ENCODE assay signal across 11 cellular contexts in genomic region chr19:7923295-7924191, GRCh38. TPM values are rescaled to one million over a fixed set of nuclear protein-coding genes. Genes with fewer than 3 reads are reported as not detected.
DNase-seq lines count a peak whose midpoint lies in the region; ATAC-seq and TF ChIP-seq lines count a peak whose summit lies in the region.
"Had no signal": no experiment of that assay in that cellular context is flagged by ENCODE, and none has a peak within 500 bp of the region (broad histone marks: within the 10 kb centered on the region; RNA-seq: fewer than 3 reads in every experiment).

No MANE protein-coding gene starts in this region.

- ATAC-seq in IMR-90 (ENCODE audit: low read depth) (no peak), HG03097 (IDR thresholded peaks at IDR 0.05; ENCODE audit: low FRiP score, unreplicated experiment) (no peak), GM19397 (IDR thresholded peaks at IDR 0.05; ENCODE audit: unreplicated experiment) (no peak)
- ATAC-seq: activated T-cell treated with anti-CD3 and anti-CD28 coated beads, Interleukin-2, amount 50 U/mL, for 72 hours had no signal

- POLR2A ChIA-PET in IMR-90 (lab: Charles Lee; ENCODE audit: unreplicated experiment): no interaction called here

- H3K27me3 ChIP-seq in IMR-90 (ENCODE audit: control insufficient read depth, insufficient read depth, low read length): no peaks in the 10 kb centered on the region

- H4K20me1 ChIP-seq in IMR-90 (ENCODE audit: insufficient read depth, low read length): peaks cover 18% of the 10 kb centered on the region

- H3K4me1 ChIP-seq in IMR-90 (ENCODE audit: control insufficient read depth, insufficient read depth, low read length): peaks cover 24% of the 10 kb centered on the region

- peaks cover 73% of the 10 kb centered on the region for H3K4me1 Mint-ChIP-seq in dendritic cell treated with granulocyte-macrophage colony-stimulating factor and Interleukin-4, amounts not matched to agents 40 ng/mL and 50 ng/mL, for 4 days (ENCODE audit: low read depth)
- H3K4me1 Mint-ChIP-seq in progenitor cell of endocrine pancreas (ENCODE audit: low read depth): peaks cover 15% of the 10 kb centered on the region

- dilution Hi-C loops in IMR-90 (cut with HindIII; ENCODE audit: low sequenced_read_pairs, unreplicated experiment): no loop called here

- no peaks in the 10 kb centered on the region for H3K9me3 ChIP-seq in IMR-90 (ENCODE audit: control insufficient read depth, insufficient read depth, low read length)
- H3K9me3 ChIP-seq: thoracic aorta had no signal

- no peak for TF ChIP-seq RAD21 in IMR-90 (IDR thresholded peaks at IDR 0.05; ENCODE audit: low read length)

- no peak overlapping the region for H3K56ac ChIP-seq in IMR-90 (ENCODE audit: extremely low read depth, insufficient read depth, low read length)

- H3K4me2 ChIP-seq in IMR-90 (ENCODE audit: low read depth, low read length): no peak overlapping the region

- peaks cover 7% of the 10 kb centered on the region; the same call in 1 of the 2 replicates for H3K36me3 ChIP-seq in IMR-90 (ENCODE audit: control insufficient read depth, insufficient read depth, low read length)

- no peak overlapping the region for H2BK120ac ChIP-seq in IMR-90 (ENCODE audit: low read depth, low read length)

- peaks cover 39% of the 10 kb centered on the region for H3K27me3 Mint-ChIP-seq in dendritic cell treated with granulocyte-macrophage colony-stimulating factor and Interleukin-4, amounts not matched to agents 40 ng/mL and 50 ng/mL, for 4 days
- peaks cover 4% of the 10 kb centered on the region for H3K27me3 Mint-ChIP-seq in progenitor cell of endocrine pancreas

- no peak for TF ChIP-seq POLR2A in IMR-90 (IDR thresholded peaks at IDR 0.05; ENCODE audit: low read depth, low read length)

- no peak overlapping the region for H3K4me3 Mint-ChIP-seq in dendritic cell treated with granulocyte-macrophage colony-stimulating factor and Interleukin-4, amounts not matched to agents 40 ng/mL and 50 ng/mL, for 4 days
- peak overlapping the region; percentile 31 for H3K4me3 Mint-ChIP-seq in progenitor cell of endocrine pancreas (ENCODE audit: low read depth)

- H3K27ac ChIP-seq in IMR-90 (ENCODE audit: insufficient read depth, low read length): no peak overlapping the region
- H3K27ac ChIP-seq: thoracic aorta had no signal

- H4K5ac ChIP-seq in IMR-90 (ENCODE audit: low read depth, low read length): no peak overlapping the region

- H3K79me1 ChIP-seq in IMR-90 (ENCODE audit: low read depth in 1 of 2, low read length in 2 of 2): peaks cover 2 to 33% of the 10 kb centered on the region in 2 experiments; a peak in 2 of 4 replicates

- no peaks in the 10 kb centered on the region for H3K9me3 Mint-ChIP-seq in dendritic cell treated with granulocyte-macrophage colony-stimulating factor and Interleukin-4, amounts not matched to agents 40 ng/mL and 50 ng/mL, for 4 days
- no peaks in the 10 kb centered on the region for H3K9me3 Mint-ChIP-seq in progenitor cell of endocrine pancreas (ENCODE audit: low read depth)
- H3K9me3 Mint-ChIP-seq: activated T-cell treated with anti-CD3 and anti-CD28 coated beads, Interleukin-2, amount 50 U/mL, for 72 hours had no signal

- no peak overlapping the region for H2BK20ac ChIP-seq in IMR-90 (ENCODE audit: low read depth, low read length)

- H4K8ac ChIP-seq in IMR-90 (ENCODE audit: low read depth in 2 of 2, low read length in 2 of 2): no peak overlapping the region

- H3K27ac Mint-ChIP-seq in dendritic cell treated with granulocyte-macrophage colony-stimulating factor and Interleukin-4, amounts not matched to agents 40 ng/mL and 50 ng/mL, for 4 days: peak overlapping the region; percentile 60
- peak overlapping the region; percentile 18 for H3K27ac Mint-ChIP-seq in progenitor cell of endocrine pancreas
- H3K27ac Mint-ChIP-seq: activated T-cell treated with anti-CD3 and anti-CD28 coated beads, Interleukin-2, amount 50 U/mL, for 72 hours had no signal

- no peak overlapping the region for H2AFZ ChIP-seq in IMR-90 (replicated peaks; ENCODE audit: low read length, poor library complexity)

- no peak overlapping the region for H2BK15ac ChIP-seq in IMR-90 (ENCODE audit: low read depth, low read length)

- WGBS in IMR-90 (ENCODE audit: extremely low coverage in 2 of 2, insufficient read length in 1 of 2), 2 experiments: 96% methylated on average over 7 of the region's 31 CpGs; no CpG with 5 or more reads in 1 of the 2 experiments

- no peak overlapping the region for H3K4me3 ChIP-seq in IMR-90 (ENCODE audit: insufficient read depth, low read depth, low read length)
- H3K4me3 ChIP-seq: thoracic aorta had no signal

- H3K4ac ChIP-seq in IMR-90 (ENCODE audit: low read depth, low read length): no peak overlapping the region

- peak overlapping the region; percentile 45 for H2AK9ac ChIP-seq in IMR-90 (replicated peaks; ENCODE audit: low read depth, low read length, poor library complexity)

- no peak overlapping the region for H3K14ac ChIP-seq in IMR-90 (replicated peaks; ENCODE audit: low read depth, low read length)

- H3K18ac ChIP-seq in IMR-90 (ENCODE audit: low read depth, low read length): no peak overlapping the region

- no peak for TF ChIP-seq CTCF in IMR-90 (conservative IDR thresholded peaks at IDR 0.05; ENCODE audit: low read depth, low read length)
- no peak for TF ChIP-seq CTCF in progenitor cell of endocrine pancreas (IDR thresholded peaks at IDR 0.05; ENCODE audit: unreplicated experiment)

- no peak overlapping the region for H2BK5ac ChIP-seq in IMR-90 (ENCODE audit: low read depth, low read length, poor library complexity, severe bottlenecking)

- H3K9ac ChIP-seq in IMR-90 (ENCODE audit: low read depth, low read length): no peak overlapping the region

- H4K91ac ChIP-seq in IMR-90 (ENCODE audit: insufficient read depth, low read depth, low read length): no peak overlapping the region

- in situ Hi-C loops in IMR-90 (cut with MboI; ENCODE audit: low sequenced_read_pairs): no loop called here

- peaks cover 52% of the 10 kb centered on the region for H3K36me3 Mint-ChIP-seq in dendritic cell treated with granulocyte-macrophage colony-stimulating factor and Interleukin-4, amounts not matched to agents 40 ng/mL and 50 ng/mL, for 4 days (ENCODE audit: low read depth)
- H3K36me3 Mint-ChIP-seq in progenitor cell of endocrine pancreas (ENCODE audit: insufficient read depth): peaks cover 4% of the 10 kb centered on the region

- intact Hi-C loops in IMR-90 (cut with micrococcal nuclease): no loop called here
- intact Hi-C loops in dendritic cell treated with granulocyte-macrophage colony-stimulating factor and Interleukin-4, amounts not matched to agents 40 ng/mL and 50 ng/mL, for 4 days (cut with micrococcal nuclease): loop anchor here (2.0 to 10.0 kb wide), 2 partner anchors 71 to 239 kb away; partner anchors contain the start of gene TRAPPC5

- peaks cover 18% of the 10 kb centered on the region for H3K9me1 ChIP-seq in IMR-90 (ENCODE audit: insufficient read depth, low read length)

- no peak overlapping the region for H3K23ac ChIP-seq in IMR-90 (ENCODE audit: low read depth, low read length)

- no TSS peak for BruUV-seq in IMR-90 (replicated peaks; lab: Mats Ljungman, UMichigan)

- CTCF ChIA-PET in IMR-90 (lab: Yijun Ruan, JAX): no interaction called here

- no peak for DNase-seq in IMR-90
- DNase-seq in progenitor cell of endocrine pancreas (ENCODE audit: low spot score, unreplicated experiment): no peak
- DNase-seq in activated CD4-positive, alpha-beta T cell treated with anti-CD3 and anti-CD28 coated beads, Interleukin-2, amount 50 U/mL, for 1 hour: no peak
- DNase-seq: activated T-cell treated with anti-CD3 and anti-CD28 coated beads, Interleukin-2, amount 50 U/mL, for 72 hours; cerebellar nuclear complex; NCI-H226; stimulated activated CD4-positive, alpha-beta T cell treated with anti-CD3 and anti-CD28 coated beads, Interleukin-4, amount 100 ng/mL, for 4 hours had no signal

- no peak overlapping the region for H2AK5ac ChIP-seq in IMR-90 (ENCODE audit: low read depth, low read length)

TF ChIP-seq in IMR-90, 13 proteins besides CTCF, POLR2A, EP300 and RAD21 (continues in another document):
- TF ChIP-seq SMC3 (IDR thresholded peaks at IDR 0.05; ENCODE audit: low read depth, low read length) (no peak), ELK1 (IDR thresholded peaks at IDR 0.05; ENCODE audit: borderline replicate concordance, low read depth, low read length) (no peak)

RNA-seq across cellular contexts. Expression of gene CTXN1, which starts 2.4 kb away (rescaled TPM):
- total RNA-seq in IMR-90 (2012; rRNA removed) (0.36 and 0.56 TPM in 2 replicates), progenitor cell of endocrine pancreas (97.9 and 114 TPM in 2 replicates)
- 7.4 and 12.8 TPM in 2 replicates for polyA plus RNA-seq in IMR-90 (2012; rRNA removed)
- polyA plus RNA-seq in IMR-90 (2012; cell fraction: cytosol; rRNA removed): 8.1 and 17.5 TPM in 2 replicates
- polyA plus RNA-seq in IMR-90 (2012; cell fraction: nucleus; rRNA removed; ENCODE audit: low replicate concordance): 3.9 and 11.2 TPM in 2 replicates

RNA-seq across cellular contexts. Expression of gene SNAPC2, which starts 3.4 kb away (rescaled TPM):
- 12.5 TPM in 2 replicates for total RNA-seq in IMR-90 (2012; rRNA removed)
- polyA plus RNA-seq in IMR-90 (2012; rRNA removed): 29.2 and 34.9 TPM in 2 replicates
- 25.5 and 35.6 TPM in 2 replicates for polyA plus RNA-seq in IMR-90 (2012; cell fraction: cytosol; rRNA removed)
- 14.1 and 27.5 TPM in 2 replicates for polyA plus RNA-seq in IMR-90 (2012; cell fraction: nucleus; rRNA removed; ENCODE audit: low replicate concordance)
- 9.9 and 10.8 TPM in 2 replicates for total RNA-seq in progenitor cell of endocrine pancreas

RNA-seq across cellular contexts. Expression of gene TGFBR3L, which starts 8.9 kb away (rescaled TPM):
- total RNA-seq in IMR-90 (2012; rRNA removed) (not detected in 2 replicates), progenitor cell of endocrine pancreas (0.67 and 1.1 TPM in 2 replicates)
- polyA plus RNA-seq in IMR-90 (2012; rRNA removed): 0.94 and 2.2 TPM in 2 replicates
- 3.5 and 4.4 TPM in 2 replicates for polyA plus RNA-seq in IMR-90 (2012; cell fraction: cytosol; rRNA removed)
- polyA plus RNA-seq in IMR-90 (2012; cell fraction: nucleus; rRNA removed; ENCODE audit: low replicate concordance): 1.9 and 3.1 TPM in 2 replicates
- total RNA-seq: thoracic aorta had no signal

RNA-seq across cellular contexts. Expression of gene MAP2K7, which starts 19.9 kb away (rescaled TPM):
- 3.9 and 4.1 TPM in 2 replicates for total RNA-seq in IMR-90 (2012; rRNA removed)
- polyA plus RNA-seq in IMR-90 (2012; rRNA removed): 15.6 TPM in 2 replicates
- 4.4 and 11.5 TPM in 2 replicates for polyA plus RNA-seq in IMR-90 (2012; cell fraction: cytosol; rRNA removed)
- 49.0 and 68.0 TPM in 2 replicates for polyA plus RNA-seq in IMR-90 (2012; cell fraction: nucleus; rRNA removed; ENCODE audit: low replicate concordance)
- 50.7 and 53.5 TPM in 2 replicates for total RNA-seq in progenitor cell of endocrine pancreas

RNA-seq across cellular contexts. Expression of gene TIMM44, which starts 19.9 kb away (rescaled TPM):
- total RNA-seq in IMR-90 (2012; rRNA removed) (37.6 and 43.0 TPM in 2 replicates), progenitor cell of endocrine pancreas (75.0 and 75.2 TPM in 2 replicates)
- 52.3 and 65.3 TPM in 2 replicates for polyA plus RNA-seq in IMR-90 (2012; rRNA removed)
- polyA plus RNA-seq in IMR-90 (2012; cell fraction: cytosol; rRNA removed): 34.9 and 59.4 TPM in 2 replicates
- 92.3 and 186 TPM in 2 replicates for polyA plus RNA-seq in IMR-90 (2012; cell fraction: nucleus; rRNA removed; ENCODE audit: low replicate concordance)

Comparison
In these comparisons a context has a peak if more than half of its experiments do, and no peak if none do; other contexts are left out.
1. RNA of gene CTXN1, which starts 2.4 kb away (total RNA-seq): 97.9 to 114 TPM in progenitor cell of endocrine pancreas; 0.36 to 0.56 TPM in IMR-90; every median in the first group is over 10 times any median in the second.